ENCODE assay signal across 8 cellular contexts in genomic region chr3:129313983-129314756, GRCh38. TPM values are rescaled to one million over a fixed set of nuclear protein-coding genes. Genes with fewer than 3 reads are reported as not detected.
A peak's percentile ranks its signal among the peaks of the same experiment; 100 is the strongest.
DNase-seq lines count a peak whose midpoint lies in the region; ATAC-seq and TF ChIP-seq lines count a peak whose summit lies in the region.

No MANE protein-coding gene starts in this region.

- H3K27ac Mint-ChIP-seq in CD8-positive, alpha-beta memory T cell, result peak overlapping the region; percentile 68 to 92 (median 81)

- peaks cover 0 to 4% (median 0%) of the 10 kb centered on the region in 3 donors for H3K36me3 Mint-ChIP-seq in CD8-positive, alpha-beta memory T cell

- H3K27me3 Mint-ChIP-seq in CD8-positive, alpha-beta memory T cell, result peaks cover 0 to 3% of the 10 kb centered on the region in 2 donors

- H3K9me3 Mint-ChIP-seq in CD8-positive, alpha-beta memory T cell, result no peaks in the 10 kb centered on the region

- DNase-seq in CD8-positive, alpha-beta memory T cell, result no peak
- DNase-seq in HuH-7.5 (ENCODE audit: low spot score) (peak; percentile 40), astrocyte of the spinal cord (ENCODE audit: low read depth, low spot score) (peak; percentile 25), kidney epithelial cell (ENCODE audit: low read depth) (no peak), GDM1 (lab: John Stamatoyannopoulos, UW) (no peak)

- CTCF ChIA-PET in CD8-positive, alpha-beta memory T cell (lab: Charles Lee), result interaction anchor here (1.4 to 2.9 kb wide), 4 partner anchors 26 to 344 kb away, joined by 3 to 13 read pairs (median 6); no protein-coding TSS in a partner anchor

- ATAC-seq in HG03175 (IDR thresholded peaks at IDR 0.05; ENCODE audit: unreplicated experiment) (no peak), HG02981 (IDR thresholded peaks at IDR 0.05; ENCODE audit: unreplicated experiment) (no peak)

- H3K9me3 ChIP-seq in CD8-positive, alpha-beta memory T cell (ENCODE audit: low read length), result no peaks in the 10 kb centered on the region
- H3K9me3 ChIP-seq in stomach smooth muscle (ENCODE audit: control insufficient read depth in 2 of 2, low read length in 2 of 2), result no peaks in the 10 kb centered on the region

- peak overlapping the region; percentile 83 for H3K4me3 ChIP-seq in CD8-positive, alpha-beta memory T cell (ENCODE audit: low read length)
- H3K4me3 ChIP-seq in astrocyte of the spinal cord (ENCODE audit: low read depth, low read length) (peak overlapping the region; percentile 82), kidney epithelial cell (ENCODE audit: low read depth, low read length) (peak overlapping the region; percentile 93), stomach smooth muscle (ENCODE audit: low read length in 2 of 2) (peak overlapping the region; percentile 82 to 96)

- TF ChIP-seq CTCF in astrocyte of the spinal cord (IDR thresholded peaks at IDR 0.05; ENCODE audit: low read depth, low read length) (no peak), kidney epithelial cell (IDR thresholded peaks at IDR 0.05; ENCODE audit: insufficient read depth, low read length, poor library complexity, severe bottlenecking) (no peak)

- peak overlapping the region; percentile 79 to 87 for H3K9ac ChIP-seq in stomach smooth muscle (ENCODE audit: low read length in 2 of 2)

- no peaks in the 10 kb centered on the region for H3K36me3 ChIP-seq in CD8-positive, alpha-beta memory T cell (ENCODE audit: insufficient read depth, low read length)
- no peaks in the 10 kb centered on the region for H3K36me3 ChIP-seq in kidney epithelial cell (ENCODE audit: control insufficient read depth, insufficient read depth, low read length)
- H3K36me3 ChIP-seq in stomach smooth muscle (ENCODE audit: control insufficient read depth in 2 of 2, insufficient read depth in 2 of 2, low read length in 2 of 2), result no peaks in the 10 kb centered on the region

- in situ Hi-C loops in astrocyte of the spinal cord (cut with HindIII; ENCODE audit: low sequenced_read_pairs), result no loop called here

- H3K4me1 ChIP-seq in CD8-positive, alpha-beta memory T cell (ENCODE audit: insufficient read depth, low read length), result peaks cover 23% of the 10 kb centered on the region
- H3K4me1 ChIP-seq in stomach smooth muscle (ENCODE audit: control insufficient read depth, insufficient read depth, low read length), result peaks cover 23% of the 10 kb centered on the region

- H3K4me1 Mint-ChIP-seq in CD8-positive, alpha-beta memory T cell, result peaks cover 21 to 34% (median 29%) of the 10 kb centered on the region in 3 donors

- H3K4me3 Mint-ChIP-seq in CD8-positive, alpha-beta memory T cell, result peak overlapping the region; percentile 71 to 98 (median 91)

- H3K27ac ChIP-seq in CD8-positive, alpha-beta memory T cell (ENCODE audit: low read depth, low read length), result peak overlapping the region; percentile 73
- peak overlapping the region; percentile 87 for H3K27ac ChIP-seq in stomach smooth muscle (ENCODE audit: low read length)

- POLR2A ChIA-PET in CD8-positive, alpha-beta memory T cell (lab: Charles Lee), result interaction anchor here (5.5 kb wide), 1 partner anchor 35 kb away, joined by 55 read pairs; the partner anchor contains the start of gene HMCES

- H3K27me3 ChIP-seq in CD8-positive, alpha-beta memory T cell (ENCODE audit: insufficient read depth, low read length, poor library complexity, severe bottlenecking), result no peaks in the 10 kb centered on the region
- H3K27me3 ChIP-seq in kidney epithelial cell (ENCODE audit: control insufficient read depth, insufficient read depth, low read length) (no peaks in the 10 kb centered on the region), stomach smooth muscle (ENCODE audit: control insufficient read depth in 1 of 2, insufficient read depth in 2 of 2, low read length in 2 of 2) (no peaks in the 10 kb centered on the region)

RNA-seq across cellular contexts. Expression of gene HMCES, which starts 35.5 kb away (rescaled TPM):
- 10 to 100 TPM; 64.3 to 64.6 TPM for total RNA-seq in CD8-positive, alpha-beta memory T cell
- 97.9 TPM for polyA plus RNA-seq in CD8-positive, alpha-beta memory T cell
- 30.1 and 31.4 TPM in 2 replicates for total RNA-seq in kidney epithelial cell

Comparison
In these comparisons a context has a peak if more than half of its experiments do, and no peak if none do; other contexts are left out.
1. DNase-seq: peak in HuH-7.5 (single experiment) and astrocyte of the spinal cord (single experiment); none in CD8-positive, alpha-beta memory T cell (0 of 5), kidney epithelial cell (single experiment) and GDM1 (single experiment).
2. Peak in every context shown above with its lines, with median percentiles within 50 percentile points of each other: H3K4me3 ChIP-seq.